In genomic region chr5:14272548-14273205, GRCh38 we compare ENCODE assay signal across 1 cellular context.
A peak's percentile ranks its signal among the peaks of the same experiment; 100 is the strongest.
TF ChIP-seq lines count a peak whose summit lies in the region.

No MANE protein-coding gene starts in this region.

TF ChIP-seq in HEK293, 187 proteins besides CTCF, POLR2A, EP300 and RAD21 (continued from another document and continues in another):
- TF ChIP-seq ZNF112 (tag by site-specific recombination; IDR thresholded peaks at IDR 0.05): no peak
- TF ChIP-seq IKZF3 (tag by site-specific recombination; IDR thresholded peaks at IDR 0.05): peak; percentile 96
- no peak for TF ChIP-seq ZNF350 (tag by site-specific recombination; IDR thresholded peaks at IDR 0.05)
- no peak for TF ChIP-seq ZNF76 (tag by site-specific recombination; IDR thresholded peaks at IDR 0.05; ENCODE audit: borderline replicate concordance, low read depth)
- TF ChIP-seq ZFP41 (tag by site-specific recombination; IDR thresholded peaks at IDR 0.05; ENCODE audit: borderline replicate concordance): no peak
- TF ChIP-seq, protein P1, sequence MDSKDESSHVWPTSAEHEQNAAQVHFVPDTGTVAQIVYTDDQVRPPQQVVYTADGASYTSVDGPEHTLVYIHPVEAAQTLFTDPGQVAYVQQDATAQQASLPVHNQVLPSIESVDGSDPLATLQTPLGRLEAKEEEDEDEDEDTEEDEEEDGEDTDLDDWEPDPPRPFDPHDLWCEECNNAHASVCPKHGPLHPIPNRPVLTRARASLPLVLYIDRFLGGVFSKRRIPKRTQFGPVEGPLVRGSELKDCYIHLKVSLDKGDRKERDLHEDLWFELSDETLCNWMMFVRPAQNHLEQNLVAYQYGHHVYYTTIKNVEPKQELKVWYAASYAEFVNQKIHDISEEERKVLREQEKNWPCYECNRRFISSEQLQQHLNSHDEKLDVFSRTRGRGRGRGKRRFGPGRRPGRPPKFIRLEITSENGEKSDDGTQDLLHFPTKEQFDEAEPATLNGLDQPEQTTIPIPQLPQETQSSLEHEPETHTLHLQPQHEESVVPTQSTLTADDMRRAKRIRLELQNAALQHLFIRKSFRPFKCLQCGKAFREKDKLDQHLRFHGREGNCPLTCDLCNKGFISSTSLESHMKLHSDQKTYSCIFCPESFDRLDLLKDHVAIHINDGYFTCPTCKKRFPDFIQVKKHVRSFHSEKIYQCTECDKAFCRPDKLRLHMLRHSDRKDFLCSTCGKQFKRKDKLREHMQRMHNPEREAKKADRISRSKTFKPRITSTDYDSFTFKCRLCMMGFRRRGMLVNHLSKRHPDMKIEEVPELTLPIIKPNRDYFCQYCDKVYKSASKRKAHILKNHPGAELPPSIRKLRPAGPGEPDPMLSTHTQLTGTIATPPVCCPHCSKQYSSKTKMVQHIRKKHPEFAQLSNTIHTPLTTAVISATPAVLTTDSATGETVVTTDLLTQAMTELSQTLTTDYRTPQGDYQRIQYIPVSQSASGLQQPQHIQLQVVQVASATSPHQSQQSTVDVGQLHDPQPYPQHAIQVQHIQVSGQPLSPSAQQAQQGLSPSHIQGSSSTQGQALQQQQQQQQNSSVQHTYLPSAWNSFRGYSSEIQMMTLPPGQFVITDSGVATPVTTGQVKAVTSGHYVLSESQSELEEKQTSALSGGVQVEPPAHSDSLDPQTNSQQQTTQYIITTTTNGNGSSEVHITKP (tag by site-specific recombination; IDR thresholded peaks at IDR 0.05): peak; percentile 22; the same call in 1 of the 2 replicates
- peak; percentile 63 for TF ChIP-seq ZNF184 (tag by site-specific recombination; IDR thresholded peaks at IDR 0.05)
- TF ChIP-seq ZNF175 (tag by site-specific recombination; IDR thresholded peaks at IDR 0.05): no peak
- no peak for TF ChIP-seq ZNF529 (tag by site-specific recombination; IDR thresholded peaks at IDR 0.05; ENCODE audit: insufficient replicate concordance)
- TF ChIP-seq ZNF596 (tag by site-specific recombination; IDR thresholded peaks at IDR 0.05): no peak
- TF ChIP-seq ZNF248 (tag by site-specific recombination; IDR thresholded peaks at IDR 0.05): no peak
- TF ChIP-seq ZNF223 (tag by site-specific recombination; IDR thresholded peaks at IDR 0.05): no peak
- no peak for TF ChIP-seq RBAK (tag by site-specific recombination; IDR thresholded peaks at IDR 0.05)
- TF ChIP-seq ZNF23 (tag by site-specific recombination; IDR thresholded peaks at IDR 0.05; ENCODE audit: borderline replicate concordance): no peak
- TF ChIP-seq MZF1 (tag by site-specific recombination; IDR thresholded peaks at IDR 0.05; ENCODE audit: borderline replicate concordance): no peak
- TF ChIP-seq ZNF394 (tag by site-specific recombination; IDR thresholded peaks at IDR 0.05; ENCODE audit: borderline replicate concordance): peak; percentile 67
- no peak for TF ChIP-seq SCRT1 (tag by site-specific recombination; IDR thresholded peaks at IDR 0.05; ENCODE audit: borderline replicate concordance)
- TF ChIP-seq, protein P2, sequence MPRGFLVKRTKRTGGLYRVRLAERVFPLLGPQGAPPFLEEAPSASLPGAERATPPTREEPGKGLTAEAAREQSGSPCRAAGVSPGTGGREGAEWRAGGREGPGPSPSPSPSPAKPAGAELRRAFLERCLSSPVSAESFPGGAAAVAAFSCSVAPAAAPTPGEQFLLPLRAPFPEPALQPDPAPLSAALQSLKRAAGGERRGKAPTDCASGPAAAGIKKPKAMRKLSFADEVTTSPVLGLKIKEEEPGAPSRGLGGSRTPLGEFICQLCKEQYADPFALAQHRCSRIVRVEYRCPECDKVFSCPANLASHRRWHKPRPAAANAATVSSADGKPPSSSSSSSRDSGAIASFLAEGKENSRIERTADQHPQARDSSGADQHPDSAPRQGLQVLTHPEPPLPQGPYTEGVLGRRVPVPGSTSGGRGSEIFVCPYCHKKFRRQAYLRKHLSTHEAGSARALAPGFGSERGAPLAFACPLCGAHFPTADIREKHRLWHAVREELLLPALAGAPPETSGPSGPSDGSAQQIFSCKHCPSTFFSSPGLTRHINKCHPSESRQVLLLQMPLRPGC (tag by site-specific recombination; IDR thresholded peaks at IDR 0.05): peak; percentile 73
- TF ChIP-seq OVOL3 (tag by site-specific recombination; IDR thresholded peaks at IDR 0.05): no peak
- TF ChIP-seq ZBTB44 (tag by site-specific recombination; IDR thresholded peaks at IDR 0.05): peak; percentile 58
- TF ChIP-seq ZNF558 (tag by site-specific recombination; IDR thresholded peaks at IDR 0.05): peak; percentile 37; the same call in 1 of the 2 replicates
- TF ChIP-seq PRDM2 (tag by site-specific recombination; IDR thresholded peaks at IDR 0.05; ENCODE audit: borderline replicate concordance): no peak
- no peak for TF ChIP-seq ZNF274 (IDR thresholded peaks at IDR 0.05; ENCODE audit: low read length)
- no peak for TF ChIP-seq ZNF274 (tag by site-specific recombination; IDR thresholded peaks at IDR 0.05; ENCODE audit: borderline replicate concordance)
- TF ChIP-seq ZNF433 (tag by site-specific recombination; IDR thresholded peaks at IDR 0.05; ENCODE audit: low read depth): no peak
- peak; percentile 62; the same call in 1 of the 2 replicates for TF ChIP-seq ZNF24 (tag by site-specific recombination; IDR thresholded peaks at IDR 0.05)
- TF ChIP-seq ZEB2 (tag by site-specific recombination; IDR thresholded peaks at IDR 0.05): peak; percentile 92
- TF ChIP-seq ZNF514 (tag by site-specific recombination; IDR thresholded peaks at IDR 0.05): no peak
- TF ChIP-seq, protein P3, sequence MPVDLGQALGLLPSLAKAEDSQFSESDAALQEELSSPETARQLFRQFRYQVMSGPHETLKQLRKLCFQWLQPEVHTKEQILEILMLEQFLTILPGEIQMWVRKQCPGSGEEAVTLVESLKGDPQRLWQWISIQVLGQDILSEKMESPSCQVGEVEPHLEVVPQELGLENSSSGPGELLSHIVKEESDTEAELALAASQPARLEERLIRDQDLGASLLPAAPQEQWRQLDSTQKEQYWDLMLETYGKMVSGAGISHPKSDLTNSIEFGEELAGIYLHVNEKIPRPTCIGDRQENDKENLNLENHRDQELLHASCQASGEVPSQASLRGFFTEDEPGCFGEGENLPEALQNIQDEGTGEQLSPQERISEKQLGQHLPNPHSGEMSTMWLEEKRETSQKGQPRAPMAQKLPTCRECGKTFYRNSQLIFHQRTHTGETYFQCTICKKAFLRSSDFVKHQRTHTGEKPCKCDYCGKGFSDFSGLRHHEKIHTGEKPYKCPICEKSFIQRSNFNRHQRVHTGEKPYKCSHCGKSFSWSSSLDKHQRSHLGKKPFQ (tag by site-specific recombination; IDR thresholded peaks at IDR 0.05): no peak
- no peak for TF ChIP-seq ZNF707 (tag by site-specific recombination; IDR thresholded peaks at IDR 0.05)
- no peak for TF ChIP-seq ZNF324 (tag by site-specific recombination; IDR thresholded peaks at IDR 0.05)
- TF ChIP-seq ZNF501 (tag by site-specific recombination; IDR thresholded peaks at IDR 0.05): no peak; the same call in 1 of the 2 replicates
- no peak for TF ChIP-seq ZNF354C (tag by site-specific recombination; IDR thresholded peaks at IDR 0.05; ENCODE audit: borderline replicate concordance, low read depth)
- no peak for TF ChIP-seq ZNF174 (tag by site-specific recombination; IDR thresholded peaks at IDR 0.05)
- TF ChIP-seq, protein P4, sequence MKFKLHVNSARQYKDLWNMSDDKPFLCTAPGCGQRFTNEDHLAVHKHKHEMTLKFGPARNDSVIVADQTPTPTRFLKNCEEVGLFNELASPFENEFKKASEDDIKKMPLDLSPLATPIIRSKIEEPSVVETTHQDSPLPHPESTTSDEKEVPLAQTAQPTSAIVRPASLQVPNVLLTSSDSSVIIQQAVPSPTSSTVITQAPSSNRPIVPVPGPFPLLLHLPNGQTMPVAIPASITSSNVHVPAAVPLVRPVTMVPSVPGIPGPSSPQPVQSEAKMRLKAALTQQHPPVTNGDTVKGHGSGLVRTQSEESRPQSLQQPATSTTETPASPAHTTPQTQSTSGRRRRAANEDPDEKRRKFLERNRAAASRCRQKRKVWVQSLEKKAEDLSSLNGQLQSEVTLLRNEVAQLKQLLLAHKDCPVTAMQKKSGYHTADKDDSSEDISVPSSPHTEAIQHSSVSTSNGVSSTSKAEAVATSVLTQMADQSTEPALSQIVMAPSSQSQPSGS (tag by site-specific recombination; IDR thresholded peaks at IDR 0.05; ENCODE audit: low read depth): peak; percentile 88
- TF ChIP-seq REPIN1 (tag by site-specific recombination; IDR thresholded peaks at IDR 0.05; ENCODE audit: low read depth): no peak
- no peak for TF ChIP-seq ZNF2 (tag by site-specific recombination; IDR thresholded peaks at IDR 0.05)
- TF ChIP-seq, protein P5, sequence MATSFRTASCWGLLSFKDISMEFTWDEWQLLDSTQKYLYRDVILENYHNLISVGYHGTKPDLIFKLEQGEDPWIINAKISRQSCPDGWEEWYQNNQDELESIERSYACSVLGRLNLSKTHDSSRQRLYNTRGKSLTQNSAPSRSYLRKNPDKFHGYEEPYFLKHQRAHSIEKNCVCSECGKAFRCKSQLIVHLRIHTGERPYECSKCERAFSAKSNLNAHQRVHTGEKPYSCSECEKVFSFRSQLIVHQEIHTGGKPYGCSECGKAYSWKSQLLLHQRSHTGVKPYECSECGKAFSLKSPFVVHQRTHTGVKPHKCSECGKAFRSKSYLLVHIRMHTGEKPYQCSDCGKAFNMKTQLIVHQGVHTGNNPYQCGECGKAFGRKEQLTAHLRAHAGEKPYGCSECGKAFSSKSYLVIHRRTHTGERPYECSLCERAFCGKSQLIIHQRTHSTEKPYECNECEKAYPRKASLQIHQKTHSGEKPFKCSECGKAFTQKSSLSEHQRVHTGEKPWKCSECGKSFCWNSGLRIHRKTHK (tag by site-specific recombination; IDR thresholded peaks at IDR 0.05): no peak
- no peak for TF ChIP-seq HOXD13 (CRISPR knock-in tag; IDR thresholded peaks at IDR 0.05; ENCODE audit: borderline replicate concordance)
- TF ChIP-seq GLI4 (tag by site-specific recombination; IDR thresholded peaks at IDR 0.05): no peak
- TF ChIP-seq ZNF404 (tag by site-specific recombination; IDR thresholded peaks at IDR 0.05): no peak
- TF ChIP-seq PRDM4 (tag by site-specific recombination; IDR thresholded peaks at IDR 0.05): no peak
- no peak for TF ChIP-seq ZNF670 (tag by site-specific recombination; IDR thresholded peaks at IDR 0.05; ENCODE audit: low read depth)
- no peak for TF ChIP-seq ZNF202 (tag by site-specific recombination; IDR thresholded peaks at IDR 0.05; ENCODE audit: borderline replicate concordance)
- TF ChIP-seq ZNF560 (tag by site-specific recombination; IDR thresholded peaks at IDR 0.05; ENCODE audit: borderline replicate concordance): no peak
